ENCODE assay signal across 11 cellular contexts in the genomic region with DNA sequence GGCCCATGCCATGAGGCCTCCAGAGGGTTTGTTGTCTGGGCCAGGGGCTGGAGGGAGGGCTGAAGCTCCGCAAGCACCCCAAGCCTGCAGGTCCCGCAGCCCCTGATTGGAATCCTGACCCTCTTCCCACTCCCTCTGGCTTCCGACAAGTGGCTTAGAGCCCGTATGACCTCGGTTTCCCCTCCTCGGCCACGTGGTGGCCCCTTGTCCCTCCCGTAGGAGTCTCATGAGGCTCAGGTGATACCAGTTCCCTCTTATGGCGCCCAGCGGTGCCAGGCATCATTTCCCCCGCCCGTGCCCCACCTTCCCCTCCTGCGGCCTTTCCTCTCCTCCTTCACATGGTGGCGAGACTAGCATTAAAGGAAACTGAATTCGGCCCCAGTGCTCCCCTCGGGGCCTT. TPM values are rescaled to one million over a fixed set of nuclear protein-coding genes. Genes with fewer than 3 reads are reported as not detected.
A peak's percentile ranks its signal among the peaks of the same experiment; 100 is the strongest.
DNase-seq lines count a peak whose midpoint lies in the region; ATAC-seq and TF ChIP-seq lines count a peak whose summit lies in the region.
"Had no signal": no experiment of that assay in that cellular context is flagged by ENCODE, and none has a peak within 500 bp of the region (broad histone marks: within the 10 kb centered on the region; RNA-seq: fewer than 3 reads in every experiment).

No MANE protein-coding gene starts in this region.

- no peak overlapping the region for H3K4me3 Mint-ChIP-seq in GM23338
- no peak overlapping the region for H3K4me3 Mint-ChIP-seq in stimulated activated memory B cell treated with anti-CD40 and anti-IgM and Interleukin-4, amounts not matched to agents 10 μg/mL and 1 μg/mL and 100 μg/mL, for 72 hours
- H3K4me3 Mint-ChIP-seq: CD4-positive, alpha-beta T cell; H9 had no signal

- H3K27me3 Mint-ChIP-seq in GM23338 (ENCODE audit: insufficient read depth, low read depth, poor library complexity), result peaks cover 13% of the 10 kb centered on the region
- no peaks in the 10 kb centered on the region for H3K27me3 Mint-ChIP-seq in stimulated activated memory B cell treated with anti-CD40 and anti-IgM and Interleukin-4, amounts not matched to agents 10 μg/mL and 1 μg/mL and 100 μg/mL, for 72 hours
- H3K27me3 Mint-ChIP-seq: CD4-positive, alpha-beta T cell had no signal

- no peak overlapping the region for H2AFZ ChIP-seq in GM23338
- H2AFZ ChIP-seq: GM23248 had no signal

- H3K9me3 ChIP-seq in WERI-Rb-1 (ENCODE audit: severe bottlenecking) (no peaks in the 10 kb centered on the region), right lobe of liver (no peaks in the 10 kb centered on the region)

- no peaks in the 10 kb centered on the region for H3K9me3 Mint-ChIP-seq in GM23338
- no peaks in the 10 kb centered on the region for H3K9me3 Mint-ChIP-seq in stimulated activated memory B cell treated with anti-CD40 and anti-IgM and Interleukin-4, amounts not matched to agents 10 μg/mL and 1 μg/mL and 100 μg/mL, for 72 hours
- H3K9me3 Mint-ChIP-seq: CD4-positive, alpha-beta T cell; H9 had no signal

- peak; percentile 26 for DNase-seq in GM23338 (ENCODE audit: low spot score)
- peak; percentile 46 for DNase-seq in WERI-Rb-1
- no peak for DNase-seq in right lobe of liver
- no peak for DNase-seq in NCI-H748 treated with DMSO at 0.1 percent for 48 hours (lab: John Stamatoyannopoulos, UW)
- DNase-seq in NCI-H774 (lab: John Stamatoyannopoulos, UW), result no peak
- DNase-seq: CD4-positive, alpha-beta T cell; GM23248; H9 had no signal

- ATAC-seq in GM23338 (peak; percentile 75), right lobe of liver (no peak), HG02840 (IDR thresholded peaks at IDR 0.05; ENCODE audit: low FRiP score, unreplicated experiment) (no peak)
- no peak for ATAC-seq in stimulated activated memory B cell treated with anti-CD40 and anti-IgM and Interleukin-4, amounts not matched to agents 10 μg/mL and 1 μg/mL and 100 μg/mL, for 72 hours
- ATAC-seq: GM12878 had no signal

- H3K36me3 Mint-ChIP-seq in GM23338 (ENCODE audit: low read depth), result peaks cover 67% of the 10 kb centered on the region
- H3K36me3 Mint-ChIP-seq in stimulated activated memory B cell treated with anti-CD40 and anti-IgM and Interleukin-4, amounts not matched to agents 10 μg/mL and 1 μg/mL and 100 μg/mL, for 72 hours, result peaks cover 71% of the 10 kb centered on the region

- TF ChIP-seq CTCF in GM23338 (conservative IDR thresholded peaks at IDR 0.05; ENCODE audit: low read depth in 2 of 2), result peak in 1 of 2 experiments; percentile 35; a peak in 2 of 4 replicates
- TF ChIP-seq CTCF in WERI-Rb-1 (IDR thresholded peaks at IDR 0.05; ENCODE audit: low read depth, low read length), result 0 out of 2 replicates have a peak, but pooled peaks have one; percentile 32
- no peak for TF ChIP-seq CTCF in right lobe of liver (IDR thresholded peaks at IDR 0.05)

- H4K20me1 ChIP-seq in GM23338 (replicated peaks; ENCODE audit: insufficient read depth), result peaks cover 17% of the 10 kb centered on the region; the same call in 1 of the 2 replicates

- H3F3A ChIP-seq in GM23338 (replicated peaks; ENCODE audit: low read depth), result no peaks in the 10 kb centered on the region

- intact Hi-C loops in right lobe of liver (cut with DNase I), result no loop called here

- no peak overlapping the region for H3K4me2 ChIP-seq in GM23338

- no peak overlapping the region for H3K27ac ChIP-seq in GM23338 (ENCODE audit: low read depth)
- peak overlapping the region; percentile 82 for H3K27ac ChIP-seq in WERI-Rb-1
- peak overlapping the region in 2 of 3 donors; percentile 92 to 94 for H3K27ac ChIP-seq in right lobe of liver
- H3K27ac ChIP-seq: GM23248 had no signal

- no peak overlapping the region for H3K27ac Mint-ChIP-seq in GM23338
- peak overlapping the region; percentile 95 for H3K27ac Mint-ChIP-seq in stimulated activated memory B cell treated with anti-CD40 and anti-IgM and Interleukin-4, amounts not matched to agents 10 μg/mL and 1 μg/mL and 100 μg/mL, for 72 hours
- H3K27ac Mint-ChIP-seq: CD4-positive, alpha-beta T cell had no signal

- peaks cover 41% of the 10 kb centered on the region for H3K79me2 ChIP-seq in GM23338 (replicated peaks; ENCODE audit: insufficient read depth)

- H3K4me3 ChIP-seq in GM23338 (no peak overlapping the region), WERI-Rb-1 (ENCODE audit: low read depth, low read length) (peak overlapping the region; percentile 3; the same call in 1 of the 2 replicates), right lobe of liver (peak overlapping the region in 2 of 3 donors; percentile 50 to 61)
- H3K4me3 ChIP-seq: GM12878, GM23248 had no signal

- H3K4me1 Mint-ChIP-seq in GM23338, result peaks cover 17% of the 10 kb centered on the region; the same call in 2 of the 3 replicates
- peaks cover 52% of the 10 kb centered on the region for H3K4me1 Mint-ChIP-seq in stimulated activated memory B cell treated with anti-CD40 and anti-IgM and Interleukin-4, amounts not matched to agents 10 μg/mL and 1 μg/mL and 100 μg/mL, for 72 hours

- TF ChIP-seq POLR2A in right lobe of liver (IDR thresholded peaks at IDR 0.05), result no peak

- H3K9me2 ChIP-seq in GM23338 (ENCODE audit: insufficient read depth), result no peaks in the 10 kb centered on the region

- WGBS in right lobe of liver (ENCODE audit: insufficient coverage, low coverage, low lambda C conversion rate, missing lambda C conversion rate), result 75% methylated on average over 9 of the region's 16 CpGs

- peaks cover 11% of the 10 kb centered on the region for H3K36me3 ChIP-seq in GM23338 (ENCODE audit: insufficient read depth)
- H3K36me3 ChIP-seq in WERI-Rb-1, result peaks cover 77% of the 10 kb centered on the region
- peaks cover 0 to 14% (median 3%) of the 10 kb centered on the region in 4 donors for H3K36me3 ChIP-seq in right lobe of liver

- H3K4me1 ChIP-seq in GM23338 (ENCODE audit: insufficient read depth), result peaks cover 5% of the 10 kb centered on the region
- H3K4me1 ChIP-seq in right lobe of liver, result peaks cover 0 to 24% (median 9%) of the 10 kb centered on the region in 4 donors

- H3K27me3 ChIP-seq in GM23338 (ENCODE audit: insufficient read depth), result no peaks in the 10 kb centered on the region
- H3K27me3 ChIP-seq in WERI-Rb-1 (ENCODE audit: insufficient read depth, low read depth, severe bottlenecking), result no peaks in the 10 kb centered on the region
- H3K27me3 ChIP-seq in right lobe of liver, result no peaks in the 10 kb centered on the region

TF ChIP-seq in GM23338, 12 proteins besides CTCF, POLR2A, EP300 and RAD21 (continues in another document):
- TF ChIP-seq EZH2phosphoT487 (IDR thresholded peaks at IDR 0.05; ENCODE audit: unreplicated experiment), result no peak
- no peak for TF ChIP-seq JUNB (IDR thresholded peaks at IDR 0.05; ENCODE audit: unreplicated experiment)

RNA-seq across cellular contexts. Expression of gene THOP1, which starts 6.1 kb away (rescaled TPM):
- total RNA-seq in GM23338 (2014; rRNA removed; shearing (Covaris generic)), result 229 and 268 TPM in 2 replicates
- 110 and 111 TPM in 2 replicates for polyA plus RNA-seq in GM23338 (2016; fragmentation: Nextera tagmentation; extraction: Ambion mirVana)
- total RNA-seq in right lobe of liver, result 10 to 100 TPM; 25.5 to 61.8 (median 33.0) TPM

RNA-seq across cellular contexts. Expression of gene SGTA, which starts 8.4 kb away (rescaled TPM):
- total RNA-seq in GM23338 (2014; rRNA removed; shearing (Covaris generic)), result 79.3 and 102 TPM in 2 replicates
- polyA plus RNA-seq in GM23338 (2016; fragmentation: Nextera tagmentation; extraction: Ambion mirVana), result 69.4 and 71.6 TPM in 2 replicates
- 10 to 100 TPM; 21.5 to 41.7 (median 23.7) TPM for total RNA-seq in right lobe of liver

RNA-seq across cellular contexts. Expression of gene ZNF554, which starts 28.2 kb away (rescaled TPM):
- 3.8 and 7.5 TPM in 2 replicates for total RNA-seq in GM23338 (2014; rRNA removed; shearing (Covaris generic))
- 1.4 and 2.0 TPM in 2 replicates for polyA plus RNA-seq in GM23338 (2016; fragmentation: Nextera tagmentation; extraction: Ambion mirVana)
- 1 to 10 TPM; 1.4 to 2.5 (median 1.9) TPM for total RNA-seq in right lobe of liver

RNA-seq across cellular contexts. Expression of gene ZNF555, which starts 49.8 kb away (rescaled TPM):
- total RNA-seq in GM23338 (2014; rRNA removed; shearing (Covaris generic)), result 7.5 and 11.4 TPM in 2 replicates
- polyA plus RNA-seq in GM23338 (2016; fragmentation: Nextera tagmentation; extraction: Ambion mirVana), result 2.9 and 3.5 TPM in 2 replicates
- 1 to 10 TPM in 5 of 6 experiments, under 1 TPM in 1; 0.87 to 2.6 (median 2.1) TPM for total RNA-seq in right lobe of liver

RNA-seq across cellular contexts. Expression of gene SLC39A3, which starts 51.6 kb away (rescaled TPM):
- 46.5 and 47.4 TPM in 2 replicates for total RNA-seq in GM23338 (2014; rRNA removed; shearing (Covaris generic))
- 30.9 and 33.5 TPM in 2 replicates for polyA plus RNA-seq in GM23338 (2016; fragmentation: Nextera tagmentation; extraction: Ambion mirVana)
- 10 to 100 TPM; 13.5 to 29.5 (median 19.6) TPM for total RNA-seq in right lobe of liver

Comparison
In these comparisons a context has a peak if more than half of its experiments do, and no peak if none do; other contexts are left out.
1. DNase-seq: peak in GM23338 (single experiment) and WERI-Rb-1 (single experiment); none in right lobe of liver (0 of 3), NCI-H748 treated with DMSO at 0.1 percent for 48 hours (single experiment) and NCI-H774 (single experiment).